28 cellular contexts compared by ENCODE assay signal in the genomic region with DNA sequence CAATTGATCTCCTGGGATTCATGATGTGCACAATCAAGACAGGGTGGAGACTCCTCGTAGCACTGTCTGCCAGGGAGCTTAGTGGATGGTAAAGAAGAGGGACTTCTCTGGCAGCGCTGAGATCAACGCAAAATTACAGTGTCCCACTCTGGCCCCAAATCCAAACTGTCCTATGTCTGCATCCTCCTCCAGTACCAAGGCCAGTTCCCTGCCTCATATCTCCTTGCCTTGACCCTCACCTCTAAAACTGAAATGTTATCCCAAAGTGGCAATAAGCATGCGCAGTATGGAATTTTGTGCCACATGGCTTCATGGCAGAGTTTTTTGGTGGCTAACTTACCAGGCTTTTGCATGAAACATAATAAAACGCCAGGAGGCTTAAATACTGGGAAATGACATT.
"Had no signal": no experiment of that assay in that cellular context is flagged by ENCODE, and none has a peak within 500 bp of the region (broad histone marks: within the 10 kb centered on the region; RNA-seq: fewer than 3 reads in every experiment).

No MANE protein-coding gene starts in this region.

- DNase-seq: dorsolateral prefrontal cortex; effector CD4-positive, alpha-beta T cell; foreskin keratinocyte; heart left ventricle; left cardiac atrium; left lung; mesenchymal stem cell; mucosa of descending colon; naive B cell; right lobe of liver; small intestine; stimulated activated CD4-positive, alpha-beta T cell treated with anti-CD3 and anti-CD28 coated beads, Interleukin-15, amount 100 ng/mL, for 24 hours; stimulated activated CD4-positive, alpha-beta T cell treated with anti-CD3 and anti-CD28 coated beads, Interleukin-4, amount 100 ng/mL, for 1 hour; stimulated activated CD8-positive, alpha-beta memory T cell treated with anti-CD3 and anti-CD28 coated beads, Interleukin-4, amount 100 ng/mL, for 48 hours; stimulated activated naive CD4-positive, alpha-beta T cell; stimulated activated naive CD8-positive, alpha-beta T cell treated with anti-CD3 and anti-CD28 coated beads, Interleukin-15, amount 100 ng/mL, for 72 hours; transverse colon; upper lobe of right lung; uterus had no signal

- H3K27me3 ChIP-seq: dorsolateral prefrontal cortex, esophagus muscularis mucosa, gastroesophageal sphincter, hepatocyte, left lung, neural progenitor cell, right lobe of liver, transverse colon, upper lobe of right lung, uterus had no signal

- H3K4me1 Mint-ChIP-seq: mesothelial cell of epicardium; naive B cell; neural progenitor cell; stimulated activated naive CD8-positive, alpha-beta T cell treated with anti-CD3 and anti-CD28 coated beads, Interleukin-15, amount 100 ng/mL, for 72 hours had no signal

- H3K9me3 Mint-ChIP-seq: mesothelial cell of epicardium; naive B cell; natural killer cell treated with Interleukin-12 subunit alpha and Interleukin-12 subunit beta and Interleukin-15 and Interleukin-18, amount 100 ng/mL, for 72 hours; neural progenitor cell; stimulated activated naive CD8-positive, alpha-beta T cell treated with anti-CD3 and anti-CD28 coated beads, Interleukin-15, amount 100 ng/mL, for 72 hours had no signal

- H3K79me2 ChIP-seq: hepatocyte, parathyroid adenoma had no signal

- ATAC-seq: foreskin keratinocyte; gastroesophageal sphincter; heart left ventricle; left cardiac atrium; left lung; mucosa of descending colon; natural killer cell treated with Interleukin-12 subunit alpha and Interleukin-12 subunit beta and Interleukin-15 and Interleukin-18, amount 100 ng/mL, for 72 hours; right lobe of liver; stimulated activated naive CD8-positive, alpha-beta T cell treated with anti-CD3 and anti-CD28 coated beads, Interleukin-15, amount 100 ng/mL, for 72 hours; upper lobe of right lung had no signal

- H3K4me1 ChIP-seq: esophagus muscularis mucosa, gastroesophageal sphincter, heart left ventricle, left lung, parathyroid adenoma, right lobe of liver, transverse colon, upper lobe of right lung, uterus had no signal

- H3K4me3 ChIP-seq: dorsolateral prefrontal cortex, esophagus muscularis mucosa, gastroesophageal sphincter, heart left ventricle, hepatocyte, left lung, mucosa of descending colon, neural progenitor cell, right lobe of liver, suprapubic skin, transverse colon, upper lobe of right lung, uterus had no signal

- H3K27ac Mint-ChIP-seq: mesothelial cell of epicardium; naive B cell; natural killer cell treated with Interleukin-12 subunit alpha and Interleukin-12 subunit beta and Interleukin-15 and Interleukin-18, amount 100 ng/mL, for 72 hours; neural progenitor cell; progenitor cell of endocrine pancreas; stimulated activated naive CD8-positive, alpha-beta T cell treated with anti-CD3 and anti-CD28 coated beads, Interleukin-15, amount 100 ng/mL, for 72 hours had no signal

- H3K27ac ChIP-seq: dorsolateral prefrontal cortex, esophagus muscularis mucosa, foreskin keratinocyte, gastroesophageal sphincter, heart left ventricle, hepatocyte, left lung, neural progenitor cell, parathyroid adenoma, right lobe of liver, suprapubic skin, transverse colon, upper lobe of right lung, uterus had no signal

- H3K4me2 ChIP-seq: hepatocyte, neural progenitor cell had no signal

- H3K4me3 Mint-ChIP-seq: mesothelial cell of epicardium; naive B cell; natural killer cell treated with Interleukin-12 subunit alpha and Interleukin-12 subunit beta and Interleukin-15 and Interleukin-18, amount 100 ng/mL, for 72 hours; neural progenitor cell; stimulated activated naive CD8-positive, alpha-beta T cell treated with anti-CD3 and anti-CD28 coated beads, Interleukin-15, amount 100 ng/mL, for 72 hours had no signal

- FAIRE-seq: small intestine had no signal

- H3K36me3 Mint-ChIP-seq: mesothelial cell of epicardium; naive B cell; natural killer cell treated with Interleukin-12 subunit alpha and Interleukin-12 subunit beta and Interleukin-15 and Interleukin-18, amount 100 ng/mL, for 72 hours; neural progenitor cell had no signal

- H3K36me3 ChIP-seq: esophagus muscularis mucosa, gastroesophageal sphincter, heart left ventricle, left lung, neural progenitor cell, right lobe of liver, suprapubic skin, transverse colon, upper lobe of right lung, uterus had no signal

- H2AFZ ChIP-seq: hepatocyte, neural progenitor cell, parathyroid adenoma had no signal

- H3K9me3 ChIP-seq: esophagus muscularis mucosa, gastroesophageal sphincter, heart left ventricle, left lung, mucosa of descending colon, right lobe of liver, suprapubic skin, transverse colon, upper lobe of right lung, uterus had no signal
